12 cellular contexts compared by ENCODE assay signal in genomic region chr19:3981736-3982681, GRCh38. TPM values are rescaled to one million over a fixed set of nuclear protein-coding genes. Genes with fewer than 3 reads are reported as not detected.
DNase-seq lines count a peak whose midpoint lies in the region; ATAC-seq, FAIRE-seq and TF ChIP-seq lines count a peak whose summit lies in the region.
"Had no signal": no experiment of that assay in that cellular context is flagged by ENCODE, and none has a peak within 500 bp of the region (broad histone marks: within the 10 kb centered on the region; RNA-seq: fewer than 3 reads in every experiment).

No MANE protein-coding gene starts in this region.

- H3K4me1 ChIP-seq in DND-41 (ENCODE audit: insufficient read depth, low read length): peaks cover 68% of the 10 kb centered on the region
- peaks cover 3% of the 10 kb centered on the region for H3K4me1 ChIP-seq in Panc1 (ENCODE audit: control insufficient read depth, insufficient read depth, low read length)
- H3K4me1 ChIP-seq in psoas muscle: peaks cover 37% of the 10 kb centered on the region

- peaks cover 79% of the 10 kb centered on the region for H4K20me1 ChIP-seq in DND-41 (ENCODE audit: insufficient read depth, low read length)

- intact Hi-C loops in Panc1 (cut with micrococcal nuclease; ENCODE audit: unreplicated experiment) (loop anchor here (10.0 kb wide), 1 partner anchor 223 kb away; no protein-coding TSS in a partner anchor), psoas muscle (cut with DNase I) (loop anchor here in 1 of 2 donors (5.0 to 10.0 kb wide), 2 partner anchors 80 to 223 kb away; no protein-coding TSS in a partner anchor)

- peaks cover 82% of the 10 kb centered on the region for H3K79me2 ChIP-seq in DND-41 (ENCODE audit: insufficient read depth, low read length)

- in situ Hi-C loops in Panc1 (cut with HindIII; ENCODE audit: low pct_unique_long_range_greater_than_20kb, low sequenced_read_pairs): no loop called here

- H2AFZ ChIP-seq in DND-41 (ENCODE audit: low read depth, low read length): no peak overlapping the region

- H3K9me3 ChIP-seq in DND-41 (ENCODE audit: insufficient read depth, low read length, severe bottlenecking): no peaks in the 10 kb centered on the region
- H3K9me3 ChIP-seq in Panc1 (ENCODE audit: control insufficient read depth, insufficient read depth, low read depth, low read length): no peaks in the 10 kb centered on the region
- no peaks in the 10 kb centered on the region for H3K9me3 ChIP-seq in psoas muscle

- no peak overlapping the region for H3K27ac ChIP-seq in DND-41 (ENCODE audit: low read length)
- peak overlapping the region; percentile 82; the same call in 1 of the 2 replicates for H3K27ac ChIP-seq in Panc1 (ENCODE audit: low read length)
- H3K27ac ChIP-seq in psoas muscle: peak overlapping the region; percentile 95

- peak overlapping the region in 1 of 2 experiments; percentile 73; a peak in 1 of 4 replicates for H3K4me3 ChIP-seq in DND-41 (ENCODE audit: low read depth in 1 of 2, low read length in 2 of 2)
- H3K4me3 ChIP-seq in Panc1 (ENCODE audit: low read depth in 2 of 2, low read length in 2 of 2): no peak overlapping the region
- H3K4me3 ChIP-seq in choroid plexus epithelial cell (ENCODE audit: low read depth, low read length): no peak overlapping the region
- peak overlapping the region; percentile 91 for H3K4me3 ChIP-seq in psoas muscle
- H3K4me3 ChIP-seq: lung had no signal

- no TSS peak for BruUV-seq in Panc1 (replicated peaks; lab: Mats Ljungman, UMichigan)

- H3K27me3 ChIP-seq in DND-41 (ENCODE audit: insufficient read depth, low read length, poor library complexity): no peaks in the 10 kb centered on the region
- H3K27me3 ChIP-seq in Panc1 (ENCODE audit: control insufficient read depth, insufficient read depth, low read length): no peaks in the 10 kb centered on the region
- H3K27me3 ChIP-seq in psoas muscle (ENCODE audit: insufficient read depth in 3 of 3, low read length in 2 of 3): no peaks in the 10 kb centered on the region

- POLR2A ChIA-PET in Panc1 (lab: Charles Lee): no interaction called here

- no peak for FAIRE-seq in frontal cortex (lab: Jason Lieb, UNC)

- CTCF ChIA-PET in Panc1 (lab: Charles Lee): interaction anchor here (0.6 kb wide), 1 partner anchor 307 kb away, joined by 5 read pairs; no protein-coding TSS in a partner anchor

- ATAC-seq in DND-41 (ENCODE audit: insufficient read depth, low read depth) (no peak), Panc1 (no peak), psoas muscle (no peak), HG03280 (IDR thresholded peaks at IDR 0.05; ENCODE audit: unreplicated experiment) (no peak)

- peak overlapping the region; percentile 2; the same call in 1 of the 2 replicates for H3K9ac ChIP-seq in DND-41 (ENCODE audit: low read depth, low read length)

- H3K4me2 ChIP-seq in DND-41 (ENCODE audit: insufficient read depth, low read length): peak overlapping the region; percentile 87; the same call in 1 of the 2 replicates

- TF ChIP-seq CTCF in DND-41 (IDR thresholded peaks at IDR 0.05; ENCODE audit: borderline replicate concordance, extremely low read depth, low read length, poor library complexity, severe bottlenecking): no peak
- TF ChIP-seq CTCF in Panc1 (IDR thresholded peaks at IDR 0.05): no peak
- no peak for TF ChIP-seq CTCF in choroid plexus epithelial cell (conservative IDR thresholded peaks at IDR 0.05; ENCODE audit: low read depth, low read length)
- TF ChIP-seq CTCF in psoas muscle (IDR thresholded peaks at IDR 0.05): no peak

- H3K36me3 ChIP-seq in DND-41 (ENCODE audit: insufficient read depth, low read length): peaks cover 80% of the 10 kb centered on the region
- H3K36me3 ChIP-seq in Panc1 (ENCODE audit: control insufficient read depth, insufficient read depth, low read length): peaks cover 37% of the 10 kb centered on the region
- peaks cover 40 to 76% of the 10 kb centered on the region in 2 donors for H3K36me3 ChIP-seq in psoas muscle (ENCODE audit: insufficient read depth in 1 of 2, low read depth in 1 of 2)

- 80 to 81% (median 80%) methylated on average over 39 of the region's 39 CpGs for WGBS in psoas muscle, 3 donors

- no peak for DNase-seq in DND-41
- DNase-seq in Panc1 (ENCODE audit: low read depth, low spot score): no peak
- DNase-seq in choroid plexus epithelial cell (ENCODE audit: low read depth): peak; percentile 8
- DNase-seq in psoas muscle: peak in 1 of 2 donors; percentile 24
- no peak for DNase-seq in NCI-H2227 (lab: John Stamatoyannopoulos, UW; ENCODE audit: unreplicated experiment)
- DNase-seq in stimulated activated CD4-positive, alpha-beta T cell treated with anti-CD3 and anti-CD28 coated beads, Interleukin-4, amount 100 ng/mL, for 4 hours: no peak
- DNase-seq in frontal cortex (ENCODE audit: low spot score in 2 of 2): no peak
- DNase-seq: activated CD4-positive, CD25-positive, alpha-beta regulatory T cell had no signal

RNA-seq across cellular contexts. Expression of gene EEF2, which starts 3.3 kb away (rescaled TPM):
- total RNA-seq in Panc1 (2021; ENCODE audit: unreplicated experiment) (1,391 TPM), psoas muscle (1,000 to 10,000 TPM; 2,332 to 3,628 (median 2,726) TPM), frontal cortex (2,434 TPM)
- 1,601 TPM for polyA plus RNA-seq in Panc1 (2012; ENCODE audit: insufficient read length)
- polyA plus RNA-seq in psoas muscle: 1,000 to 10,000 TPM; 1,416 to 1,891 (median 1,484) TPM

RNA-seq across cellular contexts. Expression of gene DAPK3, which starts 11.1 kb away (rescaled TPM):
- 66.6 TPM for total RNA-seq in Panc1 (2021; ENCODE audit: unreplicated experiment)
- polyA plus RNA-seq in Panc1 (2012; ENCODE audit: insufficient read length): 79.9 TPM
- 100 to 1,000 TPM in 3 of 4 donors, 10 to 100 TPM in 1; 92.6 to 142 (median 105) TPM for total RNA-seq in psoas muscle
- polyA plus RNA-seq in psoas muscle: 100 to 1,000 TPM; 148 to 176 (median 165) TPM
- 53.4 TPM for total RNA-seq in frontal cortex

RNA-seq across cellular contexts. Expression of gene PIAS4, which starts 25.5 kb away (rescaled TPM):
- total RNA-seq in Panc1 (2021; ENCODE audit: unreplicated experiment): 36.7 TPM
- polyA plus RNA-seq in Panc1 (2012; ENCODE audit: insufficient read length): 31.6 TPM
- 10 to 100 TPM; 14.6 to 27.2 (median 17.0) TPM for total RNA-seq in psoas muscle
- polyA plus RNA-seq in psoas muscle: 10 to 100 TPM; 12.7 to 21.8 (median 14.6) TPM
- total RNA-seq in frontal cortex: 22.0 TPM

RNA-seq across cellular contexts. Expression of gene NMRK2, which starts 49.1 kb away (rescaled TPM):
- total RNA-seq in Panc1 (2021; ENCODE audit: unreplicated experiment) (0.21 TPM), psoas muscle (100 to 1,000 TPM in 1 of 4 donors, 10 to 100 TPM in 2, 1 to 10 TPM in 1; 9.0 to 755 (median 89.4) TPM), frontal cortex (not detected)
- not detected for polyA plus RNA-seq in Panc1 (2012; ENCODE audit: insufficient read length)
- 100 to 1,000 TPM in 2 of 3 donors, 10 to 100 TPM in 1; 45.2 to 636 (median 602) TPM for polyA plus RNA-seq in psoas muscle
- total RNA-seq: M059J, OCI-LY7 had no signal
